In the genomic region with DNA sequence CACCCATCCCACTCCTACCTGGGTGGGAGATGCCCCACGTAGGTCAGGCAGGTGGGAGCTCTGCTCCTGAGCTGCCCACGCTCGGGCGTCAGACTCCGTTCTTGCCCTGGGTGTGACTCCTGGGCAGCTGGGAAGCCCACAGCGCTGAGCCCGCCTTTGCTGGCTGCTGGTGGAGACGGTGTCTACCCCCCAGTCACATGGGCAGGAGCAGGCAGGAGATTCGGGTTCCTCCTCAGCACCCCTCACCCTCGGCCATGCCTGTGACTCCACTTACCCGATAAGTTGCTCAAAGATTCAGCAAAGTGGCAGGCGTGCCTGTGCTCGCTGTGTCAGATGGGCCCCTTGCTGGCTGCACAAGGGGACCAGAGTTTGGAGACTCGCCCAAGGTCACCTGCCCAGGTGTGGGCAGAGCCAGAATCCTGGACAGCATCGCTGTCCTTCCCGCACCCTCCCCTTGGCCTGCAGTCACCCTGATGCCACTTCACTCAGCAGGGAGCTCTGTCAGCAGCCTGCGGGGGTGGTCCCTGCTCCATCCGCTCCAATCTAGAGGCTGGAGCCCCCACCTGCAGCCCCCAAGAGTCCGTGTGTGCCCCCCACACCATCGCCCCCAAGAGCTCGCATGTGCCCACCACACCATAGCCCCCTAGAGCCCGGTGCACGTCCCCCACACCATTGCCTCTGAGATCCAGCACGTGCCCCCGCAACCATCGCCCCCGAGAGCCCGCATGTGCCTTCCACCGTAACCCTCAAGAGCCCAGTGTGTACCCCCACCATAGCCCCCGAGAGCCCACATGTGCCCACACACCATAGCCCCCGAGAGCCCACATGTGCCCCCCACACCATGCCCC, we compare ENCODE assay signal across 1 cellular context.
TF ChIP-seq lines count a peak whose summit lies in the region.

No MANE protein-coding gene starts in this region.

TF ChIP-seq in H1, 55 proteins besides CTCF, POLR2A, EP300 and RAD21:
- TF ChIP-seq BACH1 (IDR thresholded peaks at IDR 0.05; ENCODE audit: low read length) (no peak), EGR1 (IDR thresholded peaks at IDR 0.05; ENCODE audit: borderline replicate concordance, low read depth, low read length) (no peak), TAF1 (IDR thresholded peaks at IDR 0.05; ENCODE audit: low read depth, low read length) (no peak), SP4 (IDR thresholded peaks at IDR 0.05; ENCODE audit: low read length) (no peak), KDM5A (IDR thresholded peaks at IDR 0.05; ENCODE audit: low read length) (no peak), RNF2 (IDR thresholded peaks at IDR 0.05; ENCODE audit: borderline replicate concordance, low read depth, low read length, missing control alignments, poor library complexity, severe bottlenecking) (no peak), JUN (IDR thresholded peaks at IDR 0.05; ENCODE audit: low read depth, low read length) (no peak), JUND (IDR thresholded peaks at IDR 0.05; ENCODE audit: low read length) (no peak), HDAC6 (IDR thresholded peaks at IDR 0.05; ENCODE audit: low read depth, low read length) (no peak), ZNF274 (IDR thresholded peaks at IDR 0.05; ENCODE audit: borderline replicate concordance, extremely low read depth, low read length) (no peak), RFX5 (IDR thresholded peaks at IDR 0.05; ENCODE audit: borderline replicate concordance, low read depth, low read length) (no peak), CREB1 (IDR thresholded peaks at IDR 0.05) (no peak)
- TF ChIP-seq, protein P1, sequence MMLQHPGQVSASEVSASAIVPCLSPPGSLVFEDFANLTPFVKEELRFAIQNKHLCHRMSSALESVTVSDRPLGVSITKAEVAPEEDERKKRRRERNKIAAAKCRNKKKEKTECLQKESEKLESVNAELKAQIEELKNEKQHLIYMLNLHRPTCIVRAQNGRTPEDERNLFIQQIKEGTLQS (IDR thresholded peaks at IDR 0.05; ENCODE audit: insufficient read depth, low read depth, low read length) = no peak
- TF ChIP-seq, protein P2, sequence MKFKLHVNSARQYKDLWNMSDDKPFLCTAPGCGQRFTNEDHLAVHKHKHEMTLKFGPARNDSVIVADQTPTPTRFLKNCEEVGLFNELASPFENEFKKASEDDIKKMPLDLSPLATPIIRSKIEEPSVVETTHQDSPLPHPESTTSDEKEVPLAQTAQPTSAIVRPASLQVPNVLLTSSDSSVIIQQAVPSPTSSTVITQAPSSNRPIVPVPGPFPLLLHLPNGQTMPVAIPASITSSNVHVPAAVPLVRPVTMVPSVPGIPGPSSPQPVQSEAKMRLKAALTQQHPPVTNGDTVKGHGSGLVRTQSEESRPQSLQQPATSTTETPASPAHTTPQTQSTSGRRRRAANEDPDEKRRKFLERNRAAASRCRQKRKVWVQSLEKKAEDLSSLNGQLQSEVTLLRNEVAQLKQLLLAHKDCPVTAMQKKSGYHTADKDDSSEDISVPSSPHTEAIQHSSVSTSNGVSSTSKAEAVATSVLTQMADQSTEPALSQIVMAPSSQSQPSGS (IDR thresholded peaks at IDR 0.05; ENCODE audit: low read length) = no peak
- TF ChIP-seq, protein P3, sequence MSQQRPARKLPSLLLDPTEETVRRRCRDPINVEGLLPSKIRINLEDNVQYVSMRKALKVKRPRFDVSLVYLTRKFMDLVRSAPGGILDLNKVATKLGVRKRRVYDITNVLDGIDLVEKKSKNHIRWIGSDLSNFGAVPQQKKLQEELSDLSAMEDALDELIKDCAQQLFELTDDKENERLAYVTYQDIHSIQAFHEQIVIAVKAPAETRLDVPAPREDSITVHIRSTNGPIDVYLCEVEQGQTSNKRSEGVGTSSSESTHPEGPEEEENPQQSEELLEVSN (IDR thresholded peaks at IDR 0.05) = no peak
